ENCODE assay signal across 8 cellular contexts in genomic region chr2:86105969-86106945, GRCh38. TPM values are rescaled to one million over a fixed set of nuclear protein-coding genes. Genes with fewer than 3 reads are reported as not detected.
DNase-seq lines count a peak whose midpoint lies in the region; ATAC-seq, FAIRE-seq and TF ChIP-seq lines count a peak whose summit lies in the region.

PTCD3 (plus strand) TSS chr2:86106235; CDS start chr2:86106248, 13 bp downstream.

- FAIRE-seq in GM12892 (lab: Jason Lieb, UNC): peak; percentile 95

- peak; percentile 77 for DNase-seq in GM12892 (ENCODE audit: insufficient read length)
- DNase-seq in NCI-H146 treated with DMSO at 0.1 percent for 48 hours (lab: John Stamatoyannopoulos, UW; ENCODE audit: unreplicated experiment): peak; percentile 94
- DNase-seq in amniotic epithelial cell (ENCODE audit: low read depth): peak; percentile 95
- DNase-seq in heart right ventricle: peak; percentile 92 to 95
- DNase-seq in posterior cingulate gyrus: peak; percentile 91 to 99 (median 94)
- DNase-seq in upper lobe of right lung: peak; percentile 97

- H3K27me3 ChIP-seq in heart right ventricle (no peaks in the 10 kb centered on the region), upper lobe of right lung (no peaks in the 10 kb centered on the region)

- peak; percentile 96 for TF ChIP-seq POLR2A in GM12892 (IDR thresholded peaks at IDR 0.05; ENCODE audit: low read depth, low read length)

- no peaks in the 10 kb centered on the region for H3K9me3 ChIP-seq in heart right ventricle
- no peaks in the 10 kb centered on the region for H3K9me3 ChIP-seq in upper lobe of right lung

- peak; percentile 87 for ATAC-seq in HG02852 (IDR thresholded peaks at IDR 0.05; ENCODE audit: unreplicated experiment)
- ATAC-seq in heart right ventricle: peak; percentile 95 to 98 (median 96)
- peak; percentile 97 for ATAC-seq in upper lobe of right lung

- 1% methylated on average over 44 of the region's 44 CpGs for WGBS in heart right ventricle, 2 donors

- peak within 1 kb of the TSS; percentile 66 to 97 (median 84) for H3K4me3 ChIP-seq in heart right ventricle
- peak within 1 kb of the TSS; percentile 72 for H3K4me3 ChIP-seq in upper lobe of right lung

- peak within 1 kb of the TSS; percentile 33 to 86 (median 82) for H3K27ac ChIP-seq in heart right ventricle
- H3K27ac ChIP-seq in upper lobe of right lung: peak within 1 kb of the TSS; percentile 93

- peaks cover 0 to 51% (median 19%) of the 10 kb centered on the region in 9 donors for H3K36me3 ChIP-seq in heart right ventricle
- H3K36me3 ChIP-seq in upper lobe of right lung: peaks cover 34% of the 10 kb centered on the region

- intact Hi-C loops in T-helper 1 cell treated with Interleukin-12 subunit alpha and Interleukin-12 subunit beta and Interleukin-4 antibody, amounts not matched to agents 30 ng/mL and 1 ng/mL, for 36 hours (cut with micrococcal nuclease): loop anchor here (1.0 to 5.0 kb wide), 18 partner anchors 26 to 779 kb away; partner anchors contain the start of genes CHMP3, ELMOD3, GGCX and IMMT
- intact Hi-C loops in heart right ventricle (cut with DNase I): no loop called here
- intact Hi-C loops in posterior cingulate gyrus (cut with DNase I): loop anchor here (10.0 kb wide), 2 partner anchors 89 to 471 kb away; partner anchors contain the start of genes IMMT and MRPL35
- intact Hi-C loops in upper lobe of right lung (cut with DNase I): no loop called here

- no peak for TF ChIP-seq CTCF in heart right ventricle (IDR thresholded peaks at IDR 0.05)
- no peak for TF ChIP-seq CTCF in upper lobe of right lung (IDR thresholded peaks at IDR 0.05)

- H3K4me1 ChIP-seq in heart right ventricle: peaks cover 0 to 42% (median 35%) of the 10 kb centered on the region in 9 donors
- H3K4me1 ChIP-seq in upper lobe of right lung: peaks cover 25% of the 10 kb centered on the region

RNA-seq across cellular contexts. Expression of gene PTCD3, which starts in this region (rescaled TPM):
- polyA plus RNA-seq in GM12892 (2012; ENCODE audit: missing spikeins): 91.4 TPM
- total RNA-seq in T-helper 1 cell treated with Interleukin-12 subunit alpha and Interleukin-12 subunit beta and Interleukin-4 antibody, amounts not matched to agents 30 ng/mL and 1 ng/mL, for 36 hours: 132 and 137 TPM in 2 replicates
- total RNA-seq in heart right ventricle (100 to 1,000 TPM; 117 to 232 (median 159) TPM), upper lobe of right lung (79.4 TPM)
- 10 to 100 TPM; 30.2 to 32.0 TPM for polyA plus RNA-seq in heart right ventricle

Comparison
In these comparisons a context has a peak if more than half of its experiments do, and no peak if none do; other contexts are left out.
1. Peak in every context shown above with its lines: DNase-seq, ATAC-seq, H3K4me3 ChIP-seq and H3K27ac ChIP-seq.
2. intact Hi-C loops: an anchor here in T-helper 1 cell treated with Interleukin-12 subunit alpha and Interleukin-12 subunit beta and Interleukin-4 antibody, amounts not matched to agents 30 ng/mL and 1 ng/mL, for 36 hours (1.0 to 5.0 kb wide) and posterior cingulate gyrus (10.0 kb wide); none called in heart right ventricle and upper lobe of right lung.